1 cellular context compared by ENCODE assay signal in the genomic region with DNA sequence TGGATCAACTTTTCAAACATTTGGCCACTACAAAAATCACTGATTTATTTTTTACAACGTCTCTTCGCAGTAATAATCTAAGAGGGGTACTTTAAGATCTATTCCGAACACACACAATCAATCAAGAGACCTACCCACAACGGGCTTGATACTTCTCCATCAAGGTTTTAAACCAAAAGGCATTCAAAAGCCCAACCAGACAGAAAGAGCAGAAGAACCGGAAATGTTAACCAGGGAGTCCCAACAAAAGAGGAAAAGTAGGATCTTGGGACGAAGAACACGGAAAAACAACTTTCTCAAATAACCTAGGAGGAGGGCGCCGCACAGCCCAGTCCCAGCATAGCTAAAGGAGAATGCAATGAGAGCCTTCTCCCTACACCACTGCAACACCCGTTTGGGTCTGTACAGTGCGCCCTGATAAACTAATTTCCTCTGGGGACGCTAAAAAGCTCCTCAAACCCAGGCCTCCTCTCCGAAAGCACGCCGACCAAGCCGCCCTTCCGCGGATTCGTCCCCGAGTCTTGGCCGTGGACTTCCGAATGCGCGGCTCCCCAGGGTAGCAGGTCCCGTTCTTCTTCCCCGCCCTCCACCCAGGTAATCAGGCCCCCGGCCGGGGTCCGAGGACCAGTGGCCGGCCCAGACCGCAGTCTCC.
A peak's percentile ranks its signal among the peaks of the same experiment; 100 is the strongest.
TF ChIP-seq lines count a peak whose summit lies in the region.

No MANE protein-coding gene starts in this region.

TF ChIP-seq in K562, 482 proteins besides CTCF, POLR2A, EP300 and RAD21 (continued from another document and continues in another):
- no peak for TF ChIP-seq CUX1 (CRISPR knock-in tag; IDR thresholded peaks at IDR 0.05)
- TF ChIP-seq, protein P1, sequence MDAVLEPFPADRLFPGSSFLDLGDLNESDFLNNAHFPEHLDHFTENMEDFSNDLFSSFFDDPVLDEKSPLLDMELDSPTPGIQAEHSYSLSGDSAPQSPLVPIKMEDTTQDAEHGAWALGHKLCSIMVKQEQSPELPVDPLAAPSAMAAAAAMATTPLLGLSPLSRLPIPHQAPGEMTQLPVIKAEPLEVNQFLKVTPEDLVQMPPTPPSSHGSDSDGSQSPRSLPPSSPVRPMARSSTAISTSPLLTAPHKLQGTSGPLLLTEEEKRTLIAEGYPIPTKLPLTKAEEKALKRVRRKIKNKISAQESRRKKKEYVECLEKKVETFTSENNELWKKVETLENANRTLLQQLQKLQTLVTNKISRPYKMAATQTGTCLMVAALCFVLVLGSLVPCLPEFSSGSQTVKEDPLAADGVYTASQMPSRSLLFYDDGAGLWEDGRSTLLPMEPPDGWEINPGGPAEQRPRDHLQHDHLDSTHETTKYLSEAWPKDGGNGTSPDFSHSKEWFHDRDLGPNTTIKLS (IDR thresholded peaks at IDR 0.05; ENCODE audit: borderline replicate concordance, low read depth): no peak
- no peak for TF ChIP-seq DDX20 (tag; IDR thresholded peaks at IDR 0.05; ENCODE audit: low read depth)
- TF ChIP-seq MEF2A (IDR thresholded peaks at IDR 0.05; ENCODE audit: control insufficient read depth, low read depth, low read length): no peak
- no peak for TF ChIP-seq BRCA1 (IDR thresholded peaks at IDR 0.05)
- TF ChIP-seq BRCA1 (CRISPR knock-in tag; IDR thresholded peaks at IDR 0.05): no peak
- TF ChIP-seq RBM17 (IDR thresholded peaks at IDR 0.05; ENCODE audit: borderline replicate concordance, low read depth, low read length): no peak
- no peak for TF ChIP-seq HDAC2 (IDR thresholded peaks at IDR 0.05)
- no peak for TF ChIP-seq BRD9 (IDR thresholded peaks at IDR 0.05; ENCODE audit: low read depth, partially characterized antibody)
- TF ChIP-seq SETDB1 (IDR thresholded peaks at IDR 0.05; ENCODE audit: low read length): no peak
- TF ChIP-seq ZNF280A (IDR thresholded peaks at IDR 0.05; ENCODE audit: low read depth, partially characterized antibody): peak; percentile 4
- peak; percentile 43 for TF ChIP-seq SAP30 (IDR thresholded peaks at IDR 0.05; ENCODE audit: borderline replicate concordance, insufficient read depth, low read depth, low read length, poor library complexity, severe bottlenecking)
- TF ChIP-seq ZBTB40 (IDR thresholded peaks at IDR 0.05): peak; percentile 10; the same call in 1 of the 2 replicates
- no peak for TF ChIP-seq ZBTB40 (CRISPR knock-in tag; IDR thresholded peaks at IDR 0.05)
- TF ChIP-seq, protein P2, sequence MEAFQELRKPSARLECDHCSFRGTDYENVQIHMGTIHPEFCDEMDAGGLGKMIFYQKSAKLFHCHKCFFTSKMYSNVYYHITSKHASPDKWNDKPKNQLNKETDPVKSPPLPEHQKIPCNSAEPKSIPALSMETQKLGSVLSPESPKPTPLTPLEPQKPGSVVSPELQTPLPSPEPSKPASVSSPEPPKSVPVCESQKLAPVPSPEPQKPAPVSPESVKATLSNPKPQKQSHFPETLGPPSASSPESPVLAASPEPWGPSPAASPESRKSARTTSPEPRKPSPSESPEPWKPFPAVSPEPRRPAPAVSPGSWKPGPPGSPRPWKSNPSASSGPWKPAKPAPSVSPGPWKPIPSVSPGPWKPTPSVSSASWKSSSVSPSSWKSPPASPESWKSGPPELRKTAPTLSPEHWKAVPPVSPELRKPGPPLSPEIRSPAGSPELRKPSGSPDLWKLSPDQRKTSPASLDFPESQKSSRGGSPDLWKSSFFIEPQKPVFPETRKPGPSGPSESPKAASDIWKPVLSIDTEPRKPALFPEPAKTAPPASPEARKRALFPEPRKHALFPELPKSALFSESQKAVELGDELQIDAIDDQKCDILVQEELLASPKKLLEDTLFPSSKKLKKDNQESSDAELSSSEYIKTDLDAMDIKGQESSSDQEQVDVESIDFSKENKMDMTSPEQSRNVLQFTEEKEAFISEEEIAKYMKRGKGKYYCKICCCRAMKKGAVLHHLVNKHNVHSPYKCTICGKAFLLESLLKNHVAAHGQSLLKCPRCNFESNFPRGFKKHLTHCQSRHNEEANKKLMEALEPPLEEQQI (IDR thresholded peaks at IDR 0.05): no peak
- TF ChIP-seq ZHX1 (conservative IDR thresholded peaks at IDR 0.05; ENCODE audit: low read length): no peak
- TF ChIP-seq, protein P3, sequence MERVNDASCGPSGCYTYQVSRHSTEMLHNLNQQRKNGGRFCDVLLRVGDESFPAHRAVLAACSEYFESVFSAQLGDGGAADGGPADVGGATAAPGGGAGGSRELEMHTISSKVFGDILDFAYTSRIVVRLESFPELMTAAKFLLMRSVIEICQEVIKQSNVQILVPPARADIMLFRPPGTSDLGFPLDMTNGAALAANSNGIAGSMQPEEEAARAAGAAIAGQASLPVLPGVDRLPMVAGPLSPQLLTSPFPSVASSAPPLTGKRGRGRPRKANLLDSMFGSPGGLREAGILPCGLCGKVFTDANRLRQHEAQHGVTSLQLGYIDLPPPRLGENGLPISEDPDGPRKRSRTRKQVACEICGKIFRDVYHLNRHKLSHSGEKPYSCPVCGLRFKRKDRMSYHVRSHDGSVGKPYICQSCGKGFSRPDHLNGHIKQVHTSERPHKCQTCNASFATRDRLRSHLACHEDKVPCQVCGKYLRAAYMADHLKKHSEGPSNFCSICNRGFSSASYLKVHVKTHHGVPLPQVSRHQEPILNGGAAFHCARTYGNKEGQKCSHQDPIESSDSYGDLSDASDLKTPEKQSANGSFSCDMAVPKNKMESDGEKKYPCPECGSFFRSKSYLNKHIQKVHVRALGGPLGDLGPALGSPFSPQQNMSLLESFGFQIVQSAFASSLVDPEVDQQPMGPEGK (CRISPR knock-in tag; IDR thresholded peaks at IDR 0.05; ENCODE audit: borderline replicate concordance): no peak
- TF ChIP-seq ETV6 (IDR thresholded peaks at IDR 0.05; ENCODE audit: borderline replicate concordance in 1 of 2, low read depth in 2 of 2, low read length in 1 of 2): no peak
- no peak for TF ChIP-seq ETV6 (CRISPR knock-in tag; IDR thresholded peaks at IDR 0.05; ENCODE audit: borderline replicate concordance)
- no peak for TF ChIP-seq NCOR1 (IDR thresholded peaks at IDR 0.05)
- no peak for TF ChIP-seq POLR3A (IDR thresholded peaks at IDR 0.05; ENCODE audit: borderline replicate concordance, extremely low read depth, insufficient read depth, insufficient read length)
- TF ChIP-seq PHF21A (IDR thresholded peaks at IDR 0.05; ENCODE audit: borderline replicate concordance, low read depth): no peak
- peak; percentile 29 for TF ChIP-seq TBP (optimal IDR thresholded peaks at IDR 0.05; ENCODE audit: low read depth, low read length)
- no peak for TF ChIP-seq DACH1 (IDR thresholded peaks at IDR 0.05; ENCODE audit: partially characterized antibody)
